Comparison of ENCODE assay signal across 27 cellular contexts in the genomic region with DNA sequence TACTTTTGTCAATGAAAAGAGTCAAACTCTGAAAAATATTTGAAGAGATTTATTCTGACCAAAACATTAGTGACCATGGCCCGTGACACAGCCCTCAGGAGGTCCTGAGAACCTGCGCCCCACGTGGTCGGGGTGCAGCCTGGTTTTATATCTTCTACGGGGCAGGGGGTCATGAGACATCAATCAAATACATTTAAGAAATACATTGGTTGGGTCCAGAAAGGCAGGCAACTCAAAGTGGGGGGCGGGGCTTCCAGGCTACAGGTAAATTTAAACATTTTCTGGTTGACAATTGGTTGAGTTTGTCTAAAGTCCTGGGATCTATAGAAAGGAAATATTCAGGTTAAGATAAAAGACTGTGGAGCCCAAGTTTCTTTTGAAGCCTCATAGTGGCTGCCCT. TPM values are rescaled to one million over a fixed set of nuclear protein-coding genes. Genes with fewer than 3 reads are reported as not detected.
"Had no signal": no experiment of that assay in that cellular context is flagged by ENCODE, and none has a peak within 500 bp of the region (broad histone marks: within the 10 kb centered on the region; RNA-seq: fewer than 3 reads in every experiment).

No MANE protein-coding gene starts in this region.

- H3K4me2 ChIP-seq: hepatocyte, smooth muscle cell had no signal

- H3K4me3 Mint-ChIP-seq: effector memory CD8-positive, alpha-beta T cell; naive thymus-derived CD8-positive, alpha-beta T cell; nephron progenitor cell; stimulated activated naive CD8-positive, alpha-beta T cell treated with anti-CD3 and anti-CD28 coated beads, Interleukin-15, amount 100 ng/mL, for 72 hours had no signal

- DNase-seq: cerebellar nuclear complex; cortex of kidney; effector memory CD8-positive, alpha-beta T cell; foreskin fibroblast; gastrocnemius medialis; head of caudate nucleus; left cardiac atrium; left lung; naive thymus-derived CD8-positive, alpha-beta T cell; nephron progenitor cell; occipital lobe; ovary; right lobe of liver; stimulated activated CD4-positive, alpha-beta T cell treated with anti-CD3 and anti-CD28 coated beads, Interleukin-12 subunit alpha, Interleukin-12 subunit beta, amount 100 ng/mL, for 4 hours; stimulated activated CD4-positive, alpha-beta T cell treated with anti-CD3 and anti-CD28 coated beads, Interleukin-1b, Interleukin-23, amount 100 ng/mL, for 48 hours; stimulated activated CD4-positive, alpha-beta T cell treated with anti-CD3 and anti-CD28 coated beads, Interleukin-4, amount 100 ng/mL, for 1 hour; stimulated activated CD8-positive, alpha-beta memory T cell treated with anti-CD3 and anti-CD28 coated beads, Interleukin-4, amount 100 ng/mL, for 48 hours; stimulated activated naive CD4-positive, alpha-beta T cell; stimulated activated naive CD8-positive, alpha-beta T cell treated with anti-CD3 and anti-CD28 coated beads, Interleukin-15, amount 100 ng/mL, for 72 hours; transverse colon had no signal

- H3K4me3 ChIP-seq: gastrocnemius medialis, hepatocyte, left lung, ovary, right lobe of liver, smooth muscle cell, suprapubic skin, transverse colon had no signal

- H3K79me2 ChIP-seq: hepatocyte had no signal

- H3K27me3 Mint-ChIP-seq: naive thymus-derived CD8-positive, alpha-beta T cell; stimulated activated naive CD8-positive, alpha-beta T cell treated with anti-CD3 and anti-CD28 coated beads, Interleukin-15, amount 100 ng/mL, for 72 hours had no signal

- ATAC-seq: effector memory CD8-positive, alpha-beta T cell; esophagus mucosa; gastrocnemius medialis; left cardiac atrium; left lung; naive thymus-derived CD8-positive, alpha-beta T cell; right lobe of liver; stimulated activated naive CD8-positive, alpha-beta T cell treated with anti-CD3 and anti-CD28 coated beads, Interleukin-15, amount 100 ng/mL, for 72 hours had no signal

- H3K27me3 ChIP-seq: gastrocnemius medialis, left lung, ovary, right lobe of liver, suprapubic skin, transverse colon had no signal

- H3K4me1 ChIP-seq: left lung, right lobe of liver, transverse colon had no signal

- H3K27ac ChIP-seq: gastrocnemius medialis, hepatocyte, left lung, ovary, right lobe of liver, suprapubic skin, transverse colon had no signal

- H3K4me1 Mint-ChIP-seq: nephron progenitor cell; stimulated activated naive CD8-positive, alpha-beta T cell treated with anti-CD3 and anti-CD28 coated beads, Interleukin-15, amount 100 ng/mL, for 72 hours had no signal

- H3K27ac Mint-ChIP-seq: nephron progenitor cell had no signal

- H3K36me3 ChIP-seq: gastrocnemius medialis, left lung, ovary, right lobe of liver, suprapubic skin, transverse colon had no signal

- H3K9me3 ChIP-seq: gastrocnemius medialis, left lung, ovary, right lobe of liver, suprapubic skin, transverse colon had no signal

- H3K36me3 Mint-ChIP-seq: naive thymus-derived CD8-positive, alpha-beta T cell had no signal

- FAIRE-seq: islet of Langerhans, urothelium cell line had no signal

- H2AFZ ChIP-seq: hepatocyte had no signal

- H3K9me3 Mint-ChIP-seq: effector memory CD8-positive, alpha-beta T cell; naive thymus-derived CD8-positive, alpha-beta T cell; nephron progenitor cell; stimulated activated naive CD8-positive, alpha-beta T cell treated with anti-CD3 and anti-CD28 coated beads, Interleukin-15, amount 100 ng/mL, for 72 hours had no signal

RNA-seq across cellular contexts. Expression of a gene that starts 49.2 kb away (rescaled TPM):
- total RNA-seq: kidney epithelial cell, smooth muscle cell had no signal
